1 cellular context compared by ENCODE assay signal in genomic region chr5:84480873-84481637, GRCh38.
A peak's percentile ranks its signal among the peaks of the same experiment; 100 is the strongest.
TF ChIP-seq lines count a peak whose summit lies in the region.

No MANE protein-coding gene starts in this region.

TF ChIP-seq in H1, 55 proteins besides CTCF, POLR2A, EP300 and RAD21 (continued from another document):
- TF ChIP-seq MAX (IDR thresholded peaks at IDR 0.05) (peak; percentile 37; the same call in 1 of the 2 replicates), TAF1 (IDR thresholded peaks at IDR 0.05; ENCODE audit: low read depth, low read length) (no peak), SAP30 (IDR thresholded peaks at IDR 0.05; ENCODE audit: insufficient read depth, insufficient replicate concordance, low read length) (no peak), CHD1 (IDR thresholded peaks at IDR 0.05; ENCODE audit: low read depth, low read length) (no peak), SP1 (IDR thresholded peaks at IDR 0.05; ENCODE audit: low read depth, low read length) (peak; percentile 70), CREB1 (IDR thresholded peaks at IDR 0.05) (peak; percentile 38; the same call in 1 of the 2 replicates), KDM1A (IDR thresholded peaks at IDR 0.05; ENCODE audit: borderline replicate concordance, low read length) (0 out of 2 replicates have a peak, but pooled peaks have one; percentile 33), RXRA (IDR thresholded peaks at IDR 0.05; ENCODE audit: insufficient read depth, low read depth, low read length) (no peak), NANOG (IDR thresholded peaks at IDR 0.05; ENCODE audit: insufficient read depth, low read depth, low read length, poor library complexity, severe bottlenecking) (peak; percentile 99), TEAD4 (IDR thresholded peaks at IDR 0.05; ENCODE audit: low read depth, low read length) (peak; percentile 79), SUZ12 (IDR thresholded peaks at IDR 0.05; ENCODE audit: low read length) (no peak), GTF2F1 (IDR thresholded peaks at IDR 0.05; ENCODE audit: borderline replicate concordance, low read depth, low read length) (no peak), PHF8 (conservative IDR thresholded peaks at IDR 0.05; ENCODE audit: low read depth, low read length) (no peak), RNF2 (IDR thresholded peaks at IDR 0.05; ENCODE audit: borderline replicate concordance, low read depth, low read length, missing control alignments, poor library complexity, severe bottlenecking) (no peak), SIRT6 (IDR thresholded peaks at IDR 0.05; ENCODE audit: low read length) (no peak), KDM4A (IDR thresholded peaks at IDR 0.05; ENCODE audit: low read depth, low read length, severe bottlenecking) (no peak), MAFK (IDR thresholded peaks at IDR 0.05; ENCODE audit: low read depth, low read length) (no peak), TAF7 (optimal IDR thresholded peaks at IDR 0.05; ENCODE audit: borderline replicate concordance, low read depth, low read length) (no peak), HDAC2 (IDR thresholded peaks at IDR 0.05; ENCODE audit: borderline replicate concordance in 1 of 2, low read depth in 2 of 2, low read length in 2 of 2) (peak; percentile 30 to 58; a peak in 2 of 4 replicates), SIX5 (IDR thresholded peaks at IDR 0.05; ENCODE audit: low read depth, low read length) (no peak; the same call in 1 of the 2 replicates), KDM5A (IDR thresholded peaks at IDR 0.05; ENCODE audit: low read length) (no peak), GABPA (IDR thresholded peaks at IDR 0.05; ENCODE audit: borderline replicate concordance, insufficient read depth, low read length) (no peak), SP2 (IDR thresholded peaks at IDR 0.05; ENCODE audit: low read length) (no peak), YY1 (IDR thresholded peaks at IDR 0.05; ENCODE audit: low read depth, low read length) (no peak), BACH1 (IDR thresholded peaks at IDR 0.05; ENCODE audit: low read length) (no peak), JUND (IDR thresholded peaks at IDR 0.05; ENCODE audit: low read length) (no peak; the same call in 1 of the 2 replicates), TCF12 (IDR thresholded peaks at IDR 0.05; ENCODE audit: low read depth, low read length) (peak; percentile 74; the same call in 1 of the 2 replicates), NRF1 (IDR thresholded peaks at IDR 0.05; ENCODE audit: low read depth, low read length) (no peak), ZNF274 (IDR thresholded peaks at IDR 0.05; ENCODE audit: borderline replicate concordance, extremely low read depth, low read length) (no peak), CBX8 (IDR thresholded peaks at IDR 0.05; ENCODE audit: borderline replicate concordance, low read depth, low read length) (no peak), CEBPB (IDR thresholded peaks at IDR 0.05; ENCODE audit: low read depth, low read length) (peak; percentile 21; the same call in 1 of the 2 replicates), SP4 (IDR thresholded peaks at IDR 0.05; ENCODE audit: low read length) (no peak), ASH2L (IDR thresholded peaks at IDR 0.05; ENCODE audit: low read length) (peak; percentile 95), BRCA1 (IDR thresholded peaks at IDR 0.05; ENCODE audit: low read depth, low read length) (0 out of 2 replicates have a peak, but pooled peaks have one; percentile 5), TBP (IDR thresholded peaks at IDR 0.05; ENCODE audit: low read depth, low read length) (no peak), ATF2 (IDR thresholded peaks at IDR 0.05; ENCODE audit: low read length) (peak; percentile 71; the same call in 1 of the 2 replicates), CHD2 (IDR thresholded peaks at IDR 0.05; ENCODE audit: low read length) (no peak)
- TF ChIP-seq, protein P1, sequence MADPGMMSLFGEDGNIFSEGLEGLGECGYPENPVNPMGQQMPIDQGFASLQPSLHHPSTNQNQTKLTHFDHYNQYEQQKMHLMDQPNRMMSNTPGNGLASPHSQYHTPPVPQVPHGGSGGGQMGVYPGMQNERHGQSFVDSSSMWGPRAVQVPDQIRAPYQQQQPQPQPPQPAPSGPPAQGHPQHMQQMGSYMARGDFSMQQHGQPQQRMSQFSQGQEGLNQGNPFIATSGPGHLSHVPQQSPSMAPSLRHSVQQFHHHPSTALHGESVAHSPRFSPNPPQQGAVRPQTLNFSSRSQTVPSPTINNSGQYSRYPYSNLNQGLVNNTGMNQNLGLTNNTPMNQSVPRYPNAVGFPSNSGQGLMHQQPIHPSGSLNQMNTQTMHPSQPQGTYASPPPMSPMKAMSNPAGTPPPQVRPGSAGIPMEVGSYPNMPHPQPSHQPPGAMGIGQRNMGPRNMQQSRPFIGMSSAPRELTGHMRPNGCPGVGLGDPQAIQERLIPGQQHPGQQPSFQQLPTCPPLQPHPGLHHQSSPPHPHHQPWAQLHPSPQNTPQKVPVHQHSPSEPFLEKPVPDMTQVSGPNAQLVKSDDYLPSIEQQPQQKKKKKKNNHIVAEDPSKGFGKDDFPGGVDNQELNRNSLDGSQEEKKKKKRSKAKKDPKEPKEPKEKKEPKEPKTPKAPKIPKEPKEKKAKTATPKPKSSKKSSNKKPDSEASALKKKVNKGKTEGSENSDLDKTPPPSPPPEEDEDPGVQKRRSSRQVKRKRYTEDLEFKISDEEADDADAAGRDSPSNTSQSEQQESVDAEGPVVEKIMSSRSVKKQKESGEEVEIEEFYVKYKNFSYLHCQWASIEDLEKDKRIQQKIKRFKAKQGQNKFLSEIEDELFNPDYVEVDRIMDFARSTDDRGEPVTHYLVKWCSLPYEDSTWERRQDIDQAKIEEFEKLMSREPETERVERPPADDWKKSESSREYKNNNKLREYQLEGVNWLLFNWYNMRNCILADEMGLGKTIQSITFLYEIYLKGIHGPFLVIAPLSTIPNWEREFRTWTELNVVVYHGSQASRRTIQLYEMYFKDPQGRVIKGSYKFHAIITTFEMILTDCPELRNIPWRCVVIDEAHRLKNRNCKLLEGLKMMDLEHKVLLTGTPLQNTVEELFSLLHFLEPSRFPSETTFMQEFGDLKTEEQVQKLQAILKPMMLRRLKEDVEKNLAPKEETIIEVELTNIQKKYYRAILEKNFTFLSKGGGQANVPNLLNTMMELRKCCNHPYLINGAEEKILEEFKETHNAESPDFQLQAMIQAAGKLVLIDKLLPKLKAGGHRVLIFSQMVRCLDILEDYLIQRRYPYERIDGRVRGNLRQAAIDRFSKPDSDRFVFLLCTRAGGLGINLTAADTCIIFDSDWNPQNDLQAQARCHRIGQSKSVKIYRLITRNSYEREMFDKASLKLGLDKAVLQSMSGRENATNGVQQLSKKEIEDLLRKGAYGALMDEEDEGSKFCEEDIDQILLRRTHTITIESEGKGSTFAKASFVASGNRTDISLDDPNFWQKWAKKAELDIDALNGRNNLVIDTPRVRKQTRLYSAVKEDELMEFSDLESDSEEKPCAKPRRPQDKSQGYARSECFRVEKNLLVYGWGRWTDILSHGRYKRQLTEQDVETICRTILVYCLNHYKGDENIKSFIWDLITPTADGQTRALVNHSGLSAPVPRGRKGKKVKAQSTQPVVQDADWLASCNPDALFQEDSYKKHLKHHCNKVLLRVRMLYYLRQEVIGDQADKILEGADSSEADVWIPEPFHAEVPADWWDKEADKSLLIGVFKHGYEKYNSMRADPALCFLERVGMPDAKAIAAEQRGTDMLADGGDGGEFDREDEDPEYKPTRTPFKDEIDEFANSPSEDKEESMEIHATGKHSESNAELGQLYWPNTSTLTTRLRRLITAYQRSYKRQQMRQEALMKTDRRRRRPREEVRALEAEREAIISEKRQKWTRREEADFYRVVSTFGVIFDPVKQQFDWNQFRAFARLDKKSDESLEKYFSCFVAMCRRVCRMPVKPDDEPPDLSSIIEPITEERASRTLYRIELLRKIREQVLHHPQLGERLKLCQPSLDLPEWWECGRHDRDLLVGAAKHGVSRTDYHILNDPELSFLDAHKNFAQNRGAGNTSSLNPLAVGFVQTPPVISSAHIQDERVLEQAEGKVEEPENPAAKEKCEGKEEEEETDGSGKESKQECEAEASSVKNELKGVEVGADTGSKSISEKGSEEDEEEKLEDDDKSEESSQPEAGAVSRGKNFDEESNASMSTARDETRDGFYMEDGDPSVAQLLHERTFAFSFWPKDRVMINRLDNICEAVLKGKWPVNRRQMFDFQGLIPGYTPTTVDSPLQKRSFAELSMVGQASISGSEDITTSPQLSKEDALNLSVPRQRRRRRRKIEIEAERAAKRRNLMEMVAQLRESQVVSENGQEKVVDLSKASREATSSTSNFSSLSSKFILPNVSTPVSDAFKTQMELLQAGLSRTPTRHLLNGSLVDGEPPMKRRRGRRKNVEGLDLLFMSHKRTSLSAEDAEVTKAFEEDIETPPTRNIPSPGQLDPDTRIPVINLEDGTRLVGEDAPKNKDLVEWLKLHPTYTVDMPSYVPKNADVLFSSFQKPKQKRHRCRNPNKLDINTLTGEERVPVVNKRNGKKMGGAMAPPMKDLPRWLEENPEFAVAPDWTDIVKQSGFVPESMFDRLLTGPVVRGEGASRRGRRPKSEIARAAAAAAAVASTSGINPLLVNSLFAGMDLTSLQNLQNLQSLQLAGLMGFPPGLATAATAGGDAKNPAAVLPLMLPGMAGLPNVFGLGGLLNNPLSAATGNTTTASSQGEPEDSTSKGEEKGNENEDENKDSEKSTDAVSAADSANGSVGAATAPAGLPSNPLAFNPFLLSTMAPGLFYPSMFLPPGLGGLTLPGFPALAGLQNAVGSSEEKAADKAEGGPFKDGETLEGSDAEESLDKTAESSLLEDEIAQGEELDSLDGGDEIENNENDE (IDR thresholded peaks at IDR 0.05; ENCODE audit: insufficient replicate concordance, low read length) = peak; percentile 97
- TF ChIP-seq, protein P2, sequence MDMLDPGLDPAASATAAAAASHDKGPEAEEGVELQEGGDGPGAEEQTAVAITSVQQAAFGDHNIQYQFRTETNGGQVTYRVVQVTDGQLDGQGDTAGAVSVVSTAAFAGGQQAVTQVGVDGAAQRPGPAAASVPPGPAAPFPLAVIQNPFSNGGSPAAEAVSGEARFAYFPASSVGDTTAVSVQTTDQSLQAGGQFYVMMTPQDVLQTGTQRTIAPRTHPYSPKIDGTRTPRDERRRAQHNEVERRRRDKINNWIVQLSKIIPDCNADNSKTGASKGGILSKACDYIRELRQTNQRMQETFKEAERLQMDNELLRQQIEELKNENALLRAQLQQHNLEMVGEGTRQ (IDR thresholded peaks at IDR 0.05; ENCODE audit: low read length) = no peak
- TF ChIP-seq, protein P3, sequence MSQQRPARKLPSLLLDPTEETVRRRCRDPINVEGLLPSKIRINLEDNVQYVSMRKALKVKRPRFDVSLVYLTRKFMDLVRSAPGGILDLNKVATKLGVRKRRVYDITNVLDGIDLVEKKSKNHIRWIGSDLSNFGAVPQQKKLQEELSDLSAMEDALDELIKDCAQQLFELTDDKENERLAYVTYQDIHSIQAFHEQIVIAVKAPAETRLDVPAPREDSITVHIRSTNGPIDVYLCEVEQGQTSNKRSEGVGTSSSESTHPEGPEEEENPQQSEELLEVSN (IDR thresholded peaks at IDR 0.05) = no peak
